ENCODE assay signal across 8 cellular contexts in genomic region chr1:206612129-206612876, GRCh38. TPM values are rescaled to one million over a fixed set of nuclear protein-coding genes. Genes with fewer than 3 reads are reported as not detected.
A peak's percentile ranks its signal among the peaks of the same experiment; 100 is the strongest.
DNase-seq lines count a peak whose midpoint lies in the region; ATAC-seq and TF ChIP-seq lines count a peak whose summit lies in the region.

EIF2D (minus strand) TSS chr1:206612465; CDS start chr1:206612342, 123 bp downstream.

- DNase-seq in NCI-H2029 treated with DMSO at 0.1 percent for 48 hours (lab: John Stamatoyannopoulos, UW) (peak; percentile 55), T-helper 22 cell (ENCODE audit: low read depth) (peak; percentile 81), ascending aorta (ENCODE audit: low spot score in 2 of 2) (peak; percentile 67 to 96), right cardiac atrium (peak; percentile 94 to 98 (median 98)), vagina (ENCODE audit: extremely low spot score in 2 of 2) (peak in 1 of 2 donors; percentile 90)

- H3K4me1 ChIP-seq in ascending aorta (peaks cover 3 to 11% of the 10 kb centered on the region in 2 donors), right cardiac atrium (ENCODE audit: control insufficient read depth, insufficient read depth, low read length) (no peaks in the 10 kb centered on the region), rectal smooth muscle tissue (ENCODE audit: control insufficient read depth, insufficient read depth, low read length) (peaks cover 4% of the 10 kb centered on the region), vagina (peaks cover 11% of the 10 kb centered on the region)

- H3K36me3 ChIP-seq in ascending aorta, result peaks cover 9 to 20% of the 10 kb centered on the region in 2 donors
- no peaks in the 10 kb centered on the region for H3K36me3 ChIP-seq in rectal smooth muscle tissue (ENCODE audit: control insufficient read depth, insufficient read depth, low read length)
- H3K36me3 ChIP-seq in vagina, result peaks cover 0 to 22% of the 10 kb centered on the region in 2 donors

- intact Hi-C loops in ascending aorta (cut with DNase I) (loop anchor here (1.0 to 5.0 kb wide), 4 partner anchors 23 to 441 kb away; partner anchors contain the start of genes DYRK3, MAPKAPK2 and PFKFB2), right cardiac atrium (cut with DNase I) (no loop called here), vagina (cut with DNase I) (no loop called here)

- peak; percentile 88 for ATAC-seq in GM18505 (IDR thresholded peaks at IDR 0.05; ENCODE audit: unreplicated experiment)
- peak; percentile 79 for ATAC-seq in HG02973 (IDR thresholded peaks at IDR 0.05; ENCODE audit: unreplicated experiment)
- ATAC-seq in right cardiac atrium, result peak; percentile 99

- WGBS in right cardiac atrium, result 3% methylated on average over 48 of the region's 48 CpGs

- peak within 1 kb of the TSS; percentile 64 to 84 for H3K4me3 ChIP-seq in ascending aorta
- H3K4me3 ChIP-seq in right cardiac atrium (ENCODE audit: low read length), result peak within 1 kb of the TSS; percentile 69
- H3K4me3 ChIP-seq in rectal smooth muscle tissue (ENCODE audit: low read length), result peak within 1 kb of the TSS; percentile 82
- peak within 1 kb of the TSS; percentile 71 to 73 for H3K4me3 ChIP-seq in vagina

- H3K27me3 ChIP-seq in ascending aorta, result no peaks in the 10 kb centered on the region
- no peaks in the 10 kb centered on the region for H3K27me3 ChIP-seq in right cardiac atrium (ENCODE audit: control insufficient read depth, insufficient read depth)
- H3K27me3 ChIP-seq in rectal smooth muscle tissue (ENCODE audit: control insufficient read depth, insufficient read depth, low read length), result no peaks in the 10 kb centered on the region
- H3K27me3 ChIP-seq in vagina, result no peaks in the 10 kb centered on the region

- no peaks in the 10 kb centered on the region for H3K9me3 ChIP-seq in ascending aorta
- H3K9me3 ChIP-seq in right cardiac atrium (ENCODE audit: control insufficient read depth, low read length), result no peaks in the 10 kb centered on the region
- no peaks in the 10 kb centered on the region for H3K9me3 ChIP-seq in vagina

- TF ChIP-seq POLR2A in GM18505 (IDR thresholded peaks at IDR 0.05; ENCODE audit: borderline replicate concordance, extremely low read depth, insufficient read depth, insufficient read length) (peak; percentile 96), vagina (IDR thresholded peaks at IDR 0.05) (peak in 1 of 2 donors; percentile 50)

- H3K27ac ChIP-seq in ascending aorta (peak within 1 kb of the TSS; percentile 84 to 85), right cardiac atrium (ENCODE audit: low read length) (peak within 1 kb of the TSS; percentile 97), rectal smooth muscle tissue (ENCODE audit: low read depth, low read length) (peak within 1 kb of the TSS; percentile 89), vagina (peak within 1 kb of the TSS; percentile 83)

- H3K9ac ChIP-seq in rectal smooth muscle tissue (ENCODE audit: low read length), result peak within 1 kb of the TSS; percentile 60

- peak; percentile 98 to 99 (median 99) for TF ChIP-seq CTCF in ascending aorta (IDR thresholded peaks at IDR 0.05)
- peak; percentile 40 to 95 (median 90) for TF ChIP-seq CTCF in vagina (IDR thresholded peaks at IDR 0.05)

RNA-seq across cellular contexts. Expression of gene EIF2D, which starts in this region (rescaled TPM):
- 40.2 TPM for total RNA-seq in ascending aorta
- total RNA-seq in right cardiac atrium, result 10 to 100 TPM; 24.6 to 28.0 (median 25.8) TPM
- polyA plus RNA-seq in right cardiac atrium, result 23.0 TPM
- 48.9 TPM for total RNA-seq in vagina
